In the genomic region with DNA sequence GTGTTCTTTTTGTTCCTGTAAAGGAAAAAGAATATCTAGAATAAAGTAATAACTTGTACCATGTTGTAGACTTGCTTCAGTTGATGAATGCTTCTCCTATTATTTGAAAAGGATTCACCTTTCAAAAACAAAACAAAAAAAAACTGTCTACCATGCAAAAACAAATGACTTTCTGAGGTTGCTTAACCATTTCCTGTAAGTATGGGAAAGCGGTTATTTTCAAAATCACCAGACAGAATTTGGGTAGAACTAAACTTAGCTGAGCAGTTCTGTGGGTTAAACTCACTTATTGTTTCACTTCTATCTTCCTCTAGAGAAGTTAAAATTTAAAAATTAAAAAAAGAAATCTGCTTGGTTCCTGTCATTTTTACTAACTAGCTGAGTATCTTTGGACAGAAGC, we compare ENCODE assay signal across 8 cellular contexts. TPM values are rescaled to one million over a fixed set of nuclear protein-coding genes. Genes with fewer than 3 reads are reported as not detected.
DNase-seq lines count a peak whose midpoint lies in the region; ATAC-seq, FAIRE-seq and TF ChIP-seq lines count a peak whose summit lies in the region.

No MANE protein-coding gene starts in this region.

- intact Hi-C loops in sciatic nerve (cut with DNase I), result no loop called here

- 63 to 95% (median 68%) methylated on average over 1 of the region's 1 CpG for WGBS in small intestine, 3 donors

- H3K27me3 ChIP-seq in OCI-LY1 (ENCODE audit: insufficient read depth, low read length) (no peaks in the 10 kb centered on the region), small intestine (ENCODE audit: control insufficient read depth in 2 of 2, insufficient read depth in 2 of 2, low read length in 2 of 2) (no peaks in the 10 kb centered on the region)

- H3K4me2 ChIP-seq in OCI-LY1 (ENCODE audit: low read length), result peak overlapping the region; percentile 94

- H3K9me2 ChIP-seq in OCI-LY1 (ENCODE audit: low read depth, low read length), result no peaks in the 10 kb centered on the region

- H3K9me3 ChIP-seq in OCI-LY1 (ENCODE audit: low read length), result no peaks in the 10 kb centered on the region
- no peaks in the 10 kb centered on the region for H3K9me3 ChIP-seq in small intestine (ENCODE audit: control insufficient read depth, low read depth)

- no peak for TF ChIP-seq CTCF in OCI-LY1 (IDR thresholded peaks at IDR 0.05; ENCODE audit: low read length)

- peak; percentile 27 to 41 for ATAC-seq in activated CD4-positive, CD25-positive, alpha-beta regulatory T cell treated with anti-CD3 and anti-CD28 coated beads, Interleukin-2, amount 50 U/mL, for 24 hours
- peak; percentile 56 for ATAC-seq in HG02938 (IDR thresholded peaks at IDR 0.05; ENCODE audit: unreplicated experiment)
- no peak for ATAC-seq in sciatic nerve

- H3K4me1 ChIP-seq in OCI-LY1 (ENCODE audit: insufficient read depth, low read length, severe bottlenecking) (peaks cover 77% of the 10 kb centered on the region), small intestine (ENCODE audit: control insufficient read depth in 2 of 2, insufficient read depth in 1 of 2, low read depth in 1 of 2, low read length in 1 of 2) (peaks cover 0 to 16% of the 10 kb centered on the region in 2 donors)

- H3K79me2 ChIP-seq in OCI-LY1 (ENCODE audit: insufficient read depth, low read length), result peaks cover 78% of the 10 kb centered on the region

- H2AFZ ChIP-seq in OCI-LY1 (ENCODE audit: low read length), result no peak overlapping the region

- H3K27ac ChIP-seq in OCI-LY1 (ENCODE audit: low read depth, low read length, poor library complexity, severe bottlenecking) (peak overlapping the region; percentile 94), small intestine (ENCODE audit: low read depth in 1 of 2, low read length in 1 of 2) (no peak overlapping the region)

- H3K36me3 ChIP-seq in OCI-LY1 (ENCODE audit: insufficient read depth, low read length) (peaks cover 21% of the 10 kb centered on the region), small intestine (ENCODE audit: control insufficient read depth in 2 of 2, insufficient read depth in 2 of 2, low read length in 2 of 2) (no peaks in the 10 kb centered on the region)

- peak overlapping the region; percentile 67 for H3K9ac ChIP-seq in OCI-LY1 (ENCODE audit: low read length)

- DNase-seq in activated CD4-positive, CD25-positive, alpha-beta regulatory T cell (lab: John Stamatoyannopoulos, UW), result no peak
- peak; percentile 51 for DNase-seq in small intestine
- DNase-seq in sciatic nerve (ENCODE audit: low spot score), result no peak
- no peak for DNase-seq in kidney glomerular epithelial cell (lab: John Stamatoyannopoulos, UW)
- DNase-seq in LoVo (ENCODE audit: low spot score), result no peak

- peak; percentile 57 for FAIRE-seq in small intestine (lab: Jason Lieb, UNC)

- H3K4me3 ChIP-seq in OCI-LY1 (ENCODE audit: low read depth, low read length, poor library complexity, severe bottlenecking) (peak overlapping the region; percentile 77), small intestine (ENCODE audit: low read depth in 1 of 2, low read length in 2 of 2) (no peak overlapping the region)

- no peaks in the 10 kb centered on the region for H4K20me1 ChIP-seq in OCI-LY1 (ENCODE audit: insufficient read depth, low read length)

- peaks cover 23% of the 10 kb centered on the region for H3F3A ChIP-seq in OCI-LY1 (ENCODE audit: insufficient read depth, low read length)

RNA-seq across cellular contexts. Expression of a gene that starts 25.2 kb away (rescaled TPM):
- polyA plus RNA-seq in small intestine, result 1 to 10 TPM; 1.1 to 7.0 (median 1.6) TPM
- total RNA-seq in sciatic nerve, result 43.1 TPM
